Comparison of ENCODE assay signal across 8 cellular contexts in the genomic region with DNA sequence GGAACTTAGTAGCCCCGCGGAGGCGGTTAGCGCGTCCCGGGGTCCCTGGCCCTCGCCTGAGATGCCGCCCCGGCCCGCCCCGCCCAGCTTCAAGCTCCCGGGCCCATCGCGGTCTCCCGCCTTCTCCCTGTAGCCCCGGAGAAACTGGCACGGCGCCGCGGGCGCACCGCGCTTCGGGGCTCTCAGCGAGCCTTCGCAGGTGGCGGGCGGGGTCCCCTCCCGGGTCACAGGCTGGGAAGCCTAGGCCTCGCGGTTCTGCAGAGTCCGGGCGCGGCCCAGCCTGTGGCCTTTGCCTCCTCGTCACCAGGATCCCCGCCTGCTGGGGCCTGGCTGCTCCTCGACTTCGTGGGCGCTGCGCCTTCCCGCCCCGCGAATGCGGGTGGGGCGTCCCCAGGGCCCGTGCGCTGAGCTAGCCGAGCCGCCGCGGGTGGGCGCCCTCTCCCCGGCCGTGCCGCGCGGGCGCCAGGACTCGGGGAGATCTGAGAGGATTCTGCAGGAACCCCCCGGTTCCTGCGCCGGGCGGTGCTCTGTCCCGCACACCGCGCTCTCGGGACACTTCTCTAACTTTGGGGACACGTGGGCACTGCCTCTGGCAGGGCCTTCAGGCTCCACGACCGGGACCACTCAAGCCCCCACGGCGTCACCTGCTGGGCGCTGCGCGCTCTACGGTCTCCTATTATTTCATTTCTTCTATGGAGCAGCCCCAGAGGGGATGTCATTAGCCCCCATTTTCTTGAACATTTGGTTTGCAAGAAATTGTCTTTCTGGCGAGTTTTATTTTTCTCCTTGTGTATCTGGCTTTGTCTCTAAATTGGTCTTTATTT. TPM values are rescaled to one million over a fixed set of nuclear protein-coding genes. Genes with fewer than 3 reads are reported as not detected.
DNase-seq lines count a peak whose midpoint lies in the region; ATAC-seq and TF ChIP-seq lines count a peak whose summit lies in the region.

No MANE protein-coding gene starts in this region.

- H3K9me3 Mint-ChIP-seq in activated T-cell treated with anti-CD3 and anti-CD28 coated beads, Interleukin-2, amount 50 U/mL, for 4 hours = no peaks in the 10 kb centered on the region
- H3K9me3 Mint-ChIP-seq in type B pancreatic cell = no peaks in the 10 kb centered on the region

- H3K4me3 Mint-ChIP-seq in activated T-cell treated with anti-CD3 and anti-CD28 coated beads, Interleukin-2, amount 50 U/mL, for 4 hours = peak overlapping the region; percentile 85
- peak overlapping the region; percentile 93 for H3K4me3 Mint-ChIP-seq in type B pancreatic cell

- peak; percentile 30 for ATAC-seq in GM18868 (IDR thresholded peaks at IDR 0.05; ENCODE audit: unreplicated experiment)
- peak; percentile 34 for ATAC-seq in HG03097 (IDR thresholded peaks at IDR 0.05; ENCODE audit: low FRiP score, unreplicated experiment)
- peak; percentile 42 to 46 for ATAC-seq in activated T-cell treated with anti-CD3 and anti-CD28 coated beads, Interleukin-2, amount 50 U/mL, for 4 hours
- peak; percentile 62 for ATAC-seq in omental fat pad (ENCODE audit: low FRiP score)

- peaks cover 36% of the 10 kb centered on the region for H3K4me1 Mint-ChIP-seq in activated T-cell treated with anti-CD3 and anti-CD28 coated beads, Interleukin-2, amount 50 U/mL, for 4 hours (ENCODE audit: low read depth)
- peaks cover 25% of the 10 kb centered on the region for H3K4me1 Mint-ChIP-seq in type B pancreatic cell (ENCODE audit: unreplicated experiment)

- peaks cover 2% of the 10 kb centered on the region for H3K36me3 Mint-ChIP-seq in activated T-cell treated with anti-CD3 and anti-CD28 coated beads, Interleukin-2, amount 50 U/mL, for 4 hours (ENCODE audit: insufficient read depth)
- H3K36me3 Mint-ChIP-seq in type B pancreatic cell = no peaks in the 10 kb centered on the region

- no peaks in the 10 kb centered on the region for H3K27me3 Mint-ChIP-seq in activated T-cell treated with anti-CD3 and anti-CD28 coated beads, Interleukin-2, amount 50 U/mL, for 4 hours (ENCODE audit: low read depth)
- peaks cover 65% of the 10 kb centered on the region for H3K27me3 Mint-ChIP-seq in type B pancreatic cell

- peak; percentile 51 for TF ChIP-seq CTCF in AG04449 (IDR thresholded peaks at IDR 0.05; ENCODE audit: insufficient read depth, low read length, missing control alignments)
- peak; percentile 64 for TF ChIP-seq CTCF in fibroblast of villous mesenchyme (IDR thresholded peaks at IDR 0.05; ENCODE audit: insufficient read depth, low read depth, low read length)
- no peak for TF ChIP-seq CTCF in omental fat pad (IDR thresholded peaks at IDR 0.05)
- TF ChIP-seq CTCF in type B pancreatic cell (conservative IDR thresholded peaks at IDR 0.05) = peak; percentile 68

- DNase-seq in AG04449 (ENCODE audit: low read depth, low spot score) (no peak), NOMO-1 treated with dmso at 0.1 percent for 144 hours (lab: John Stamatoyannopoulos, UW; ENCODE audit: unreplicated experiment) (peak; percentile 31), fibroblast of villous mesenchyme (ENCODE audit: low read depth) (peak; percentile 55), omental fat pad (ENCODE audit: low spot score) (no peak), type B pancreatic cell (ENCODE audit: extremely low spot score, unreplicated experiment) (no peak)
- peak; percentile 63 for DNase-seq in activated T-cell treated with anti-CD3 and anti-CD28 coated beads, Interleukin-2, amount 50 U/mL, for 4 hours

- CTCF ChIA-PET in AG04449 (lab: Yijun Ruan, JAX) = interaction anchor here (0.6 to 9.3 kb wide), 24 partner anchors 9 to 343 kb away, joined by 3 to 117 read pairs (median 4); a partner anchor contains a TSS

- H3K4me3 ChIP-seq in AG04449 (ENCODE audit: low read depth, low read length) (peak overlapping the region; percentile 69), fibroblast of villous mesenchyme (ENCODE audit: low read depth, low read length) (peak overlapping the region; percentile 83)

- POLR2A ChIA-PET in AG04449 (lab: Yijun Ruan, JAX) = interaction anchor here (0.7 to 1.9 kb wide), 16 partner anchors 12 to 344 kb away, joined by 3 to 11 read pairs (median 4); a partner anchor contains a TSS

- peak overlapping the region; percentile 74 for H3K27ac Mint-ChIP-seq in type B pancreatic cell

RNA-seq across cellular contexts. Expression of a gene that starts 0.7 kb away (rescaled TPM):
- total RNA-seq in activated T-cell treated with anti-CD3 and anti-CD28 coated beads, Interleukin-2, amount 50 U/mL, for 4 hours = 100 to 1,000 TPM; 116 to 163 (median 137) TPM
- 35.4 and 50.9 TPM in 2 replicates for total RNA-seq in fibroblast of villous mesenchyme
- 10 to 100 TPM; 12.3 to 40.2 (median 18.7) TPM for total RNA-seq in omental fat pad
- total RNA-seq in type B pancreatic cell (ENCODE audit: low replicate concordance) = 10.2 and 16.0 TPM in 2 replicates

RNA-seq across cellular contexts. Expression of a gene that starts 53.6 kb away (rescaled TPM):
- 100 to 1,000 TPM; 177 TPM for total RNA-seq in activated T-cell treated with anti-CD3 and anti-CD28 coated beads, Interleukin-2, amount 50 U/mL, for 4 hours
- total RNA-seq in fibroblast of villous mesenchyme = 40.9 and 66.9 TPM in 2 replicates
- total RNA-seq in omental fat pad = 10 to 100 TPM; 62.0 to 90.8 (median 65.9) TPM
- 132 and 153 TPM in 2 replicates for total RNA-seq in type B pancreatic cell (ENCODE audit: low replicate concordance)

Comparison
In these comparisons a context has a peak if more than half of its experiments do, and no peak if none do; other contexts are left out.
1. DNase-seq: peak in NOMO-1 treated with dmso at 0.1 percent for 144 hours (single experiment), activated T-cell treated with anti-CD3 and anti-CD28 coated beads, Interleukin-2, amount 50 U/mL, for 4 hours (single experiment) and fibroblast of villous mesenchyme (single experiment); none in AG04449 (single experiment), omental fat pad (single experiment) and type B pancreatic cell (single experiment).
2. CTCF ChIP-seq: peak in AG04449 (single experiment), fibroblast of villous mesenchyme (single experiment) and type B pancreatic cell (single experiment); none in omental fat pad (0 of 3).
3. Peak in every context shown above with its lines, with median percentiles within 50 percentile points of each other: ATAC-seq.